Comparison of ENCODE assay signal across 9 cellular contexts in the genomic region with DNA sequence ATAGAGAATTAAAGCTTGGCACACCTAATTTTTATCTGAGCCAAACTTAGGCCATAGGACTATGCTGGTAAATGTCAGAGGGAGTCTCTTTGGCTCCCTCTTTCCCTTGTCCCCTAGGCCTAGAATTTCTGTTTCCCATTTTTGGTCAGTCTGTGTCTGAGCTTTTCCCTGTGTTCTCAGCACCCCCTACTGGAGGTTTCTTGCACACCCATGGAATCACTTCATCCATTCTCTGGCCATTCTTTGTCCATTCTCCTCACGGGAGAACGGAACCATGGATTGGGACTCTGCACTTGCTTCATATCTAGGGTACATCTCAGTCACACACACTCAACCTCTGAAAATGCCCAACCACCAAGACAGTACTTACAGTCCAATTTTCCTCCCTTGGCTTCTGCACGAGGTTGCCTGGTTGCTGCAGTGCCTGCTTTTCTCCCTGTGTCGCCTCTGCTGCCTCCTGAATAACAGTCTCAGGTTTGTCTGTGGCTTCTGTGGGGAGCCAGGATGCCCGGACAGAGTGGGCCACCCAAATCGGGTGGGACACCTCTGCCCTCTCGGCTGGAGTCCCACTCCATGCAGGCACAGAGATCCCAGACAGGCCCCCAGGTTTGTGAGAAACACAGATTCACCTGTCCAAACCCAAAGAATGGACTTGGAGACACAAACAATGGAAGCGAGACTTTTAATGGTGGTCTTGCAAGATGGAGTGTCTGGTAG. TPM values are rescaled to one million over a fixed set of nuclear protein-coding genes. Genes with fewer than 3 reads are reported as not detected.
DNase-seq lines count a peak whose midpoint lies in the region; ATAC-seq, FAIRE-seq and TF ChIP-seq lines count a peak whose summit lies in the region.
"Had no signal": no experiment of that assay in that cellular context is flagged by ENCODE, and none has a peak within 500 bp of the region (broad histone marks: within the 10 kb centered on the region; RNA-seq: fewer than 3 reads in every experiment).

No MANE protein-coding gene starts in this region.

- 86% methylated on average over 8 of the region's 8 CpGs for WGBS in right cardiac atrium
- 84 to 87% (median 86%) methylated on average over 8 of the region's 8 CpGs for WGBS in small intestine, 3 donors
- 91% methylated on average over 8 of the region's 8 CpGs for WGBS in suprapubic skin

- H3K4me3 ChIP-seq in right cardiac atrium (ENCODE audit: low read length): no peak overlapping the region
- H3K4me3 ChIP-seq in small intestine (ENCODE audit: low read depth in 1 of 2, low read length in 2 of 2): no peak overlapping the region
- no peak overlapping the region for H3K4me3 ChIP-seq in suprapubic skin

- H3K9me3 ChIP-seq in right cardiac atrium (ENCODE audit: control insufficient read depth, low read length) (no peaks in the 10 kb centered on the region), small intestine (ENCODE audit: control insufficient read depth, low read depth) (no peaks in the 10 kb centered on the region), suprapubic skin (peaks cover 6% of the 10 kb centered on the region)

- TF ChIP-seq RAD21 in Ishikawa (IDR thresholded peaks at IDR 0.05; ENCODE audit: low read depth): peak; percentile 93

- TF ChIP-seq CTCF in suprapubic skin (IDR thresholded peaks at IDR 0.05): peak in 1 of 2 donors; percentile 10

- no peaks in the 10 kb centered on the region for H3K4me1 ChIP-seq in right cardiac atrium (ENCODE audit: control insufficient read depth, insufficient read depth, low read length)
- H3K4me1 ChIP-seq in small intestine (ENCODE audit: control insufficient read depth in 2 of 2, insufficient read depth in 1 of 2, low read depth in 1 of 2, low read length in 1 of 2): no peaks in the 10 kb centered on the region
- no peaks in the 10 kb centered on the region for H3K4me1 ChIP-seq in suprapubic skin

- no peaks in the 10 kb centered on the region for H3K27me3 ChIP-seq in right cardiac atrium (ENCODE audit: control insufficient read depth, insufficient read depth)
- no peaks in the 10 kb centered on the region for H3K27me3 ChIP-seq in small intestine (ENCODE audit: control insufficient read depth in 2 of 2, insufficient read depth in 2 of 2, low read length in 2 of 2)
- H3K27me3 ChIP-seq in suprapubic skin: no peaks in the 10 kb centered on the region

- ATAC-seq in right cardiac atrium (peak; percentile 40 to 48), GM18502 (IDR thresholded peaks at IDR 0.05; ENCODE audit: poor library complexity, unreplicated experiment) (no peak)

- no peak overlapping the region for H3K27ac ChIP-seq in right cardiac atrium (ENCODE audit: low read length)
- H3K27ac ChIP-seq in small intestine (ENCODE audit: low read depth in 1 of 2, low read length in 1 of 2): no peak overlapping the region
- no peak overlapping the region for H3K27ac ChIP-seq in suprapubic skin

- intact Hi-C loops in right cardiac atrium (cut with DNase I): loop anchor here in 3 of 4 donors (5.0 to 10.0 kb wide), 2 partner anchors 250 to 253 kb away; no protein-coding TSS in a partner anchor

- H3K36me3 ChIP-seq in small intestine (ENCODE audit: control insufficient read depth in 2 of 2, insufficient read depth in 2 of 2, low read length in 2 of 2) (peaks cover 2 to 3% of the 10 kb centered on the region in 2 donors), suprapubic skin (peaks cover 17% of the 10 kb centered on the region)

- no peak for TF ChIP-seq POLR2A in suprapubic skin (IDR thresholded peaks at IDR 0.05)

- no peak for FAIRE-seq in small intestine (lab: Jason Lieb, UNC)

- no peak for TF ChIP-seq EP300 in Ishikawa (IDR thresholded peaks at IDR 0.05; ENCODE audit: borderline replicate concordance)
- no peak for TF ChIP-seq EP300 in suprapubic skin (IDR thresholded peaks at IDR 0.05)

- DNase-seq in NCI-H446 (lab: John Stamatoyannopoulos, UW): peak; percentile 4 to 50
- no peak for DNase-seq in NCI-H446 treated with DMSO at 0.1 percent for 48 hours (lab: John Stamatoyannopoulos, UW)
- DNase-seq in activated T-cell treated with anti-CD3 and anti-CD28 coated beads, Interleukin-2, amount 50 U/mL, for 48 hours: peak; percentile 31 to 39
- DNase-seq in right cardiac atrium: no peak
- DNase-seq in small intestine: peak; percentile 61
- DNase-seq in suprapubic skin (ENCODE audit: low spot score in 2 of 2): no peak

TF ChIP-seq in Ishikawa, 13 proteins besides CTCF, POLR2A, EP300 and RAD21:
- TF ChIP-seq YY1 (IDR thresholded peaks at IDR 0.05; ENCODE audit: low read depth): no peak
- TF ChIP-seq, protein P1, sequence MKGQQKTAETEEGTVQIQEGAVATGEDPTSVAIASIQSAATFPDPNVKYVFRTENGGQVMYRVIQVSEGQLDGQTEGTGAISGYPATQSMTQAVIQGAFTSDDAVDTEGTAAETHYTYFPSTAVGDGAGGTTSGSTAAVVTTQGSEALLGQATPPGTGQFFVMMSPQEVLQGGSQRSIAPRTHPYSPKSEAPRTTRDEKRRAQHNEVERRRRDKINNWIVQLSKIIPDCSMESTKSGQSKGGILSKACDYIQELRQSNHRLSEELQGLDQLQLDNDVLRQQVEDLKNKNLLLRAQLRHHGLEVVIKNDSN (IDR thresholded peaks at IDR 0.05): no peak
- TF ChIP-seq FOXM1 (IDR thresholded peaks at IDR 0.05; ENCODE audit: borderline replicate concordance, low read depth): no peak
- TF ChIP-seq ZBTB7A (IDR thresholded peaks at IDR 0.05; ENCODE audit: low read depth): no peak
- TF ChIP-seq REST (IDR thresholded peaks at IDR 0.05; ENCODE audit: low read depth): no peak
- TF ChIP-seq NFIC (IDR thresholded peaks at IDR 0.05): no peak
- TF ChIP-seq TEAD4 (IDR thresholded peaks at IDR 0.05): no peak
- TF ChIP-seq CREB1 (IDR thresholded peaks at IDR 0.05; ENCODE audit: low read depth): no peak
- TF ChIP-seq, protein P2, sequence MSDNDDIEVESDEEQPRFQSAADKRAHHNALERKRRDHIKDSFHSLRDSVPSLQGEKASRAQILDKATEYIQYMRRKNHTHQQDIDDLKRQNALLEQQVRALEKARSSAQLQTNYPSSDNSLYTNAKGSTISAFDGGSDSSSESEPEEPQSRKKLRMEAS (IDR thresholded peaks at IDR 0.05): no peak
- no peak for TF ChIP-seq TAF1 (IDR thresholded peaks at IDR 0.05; ENCODE audit: low read depth)
- no peak for TF ChIP-seq CEBPB (IDR thresholded peaks at IDR 0.05)
- TF ChIP-seq TCF12 (IDR thresholded peaks at IDR 0.05; ENCODE audit: low read depth): no peak
- no peak for TF ChIP-seq EGR1 (IDR thresholded peaks at IDR 0.05)

RNA-seq across cellular contexts. Expression of gene DNAH11, which starts 35.1 kb away (rescaled TPM):
- 1 to 10 TPM; 3.7 to 6.4 (median 5.2) TPM for total RNA-seq in right cardiac atrium
- 0.86 TPM for polyA plus RNA-seq in right cardiac atrium
- polyA plus RNA-seq in small intestine: under 1 TPM in 1 of 3 donors, not detected in 2; 0.33 TPM
- total RNA-seq in suprapubic skin: 10 to 100 TPM in 1 of 4 donors, 1 to 10 TPM in 2, under 1 TPM in 1; 0.57 to 48.3 (median 1.8) TPM
- total RNA-seq: CD4-positive, CD25-positive, alpha-beta regulatory T cell had no signal

Comparison
In these comparisons a context has a peak if more than half of its experiments do, and no peak if none do; other contexts are left out.
1. DNase-seq: peak in NCI-H446 (2 of 2), activated T-cell treated with anti-CD3 and anti-CD28 coated beads, Interleukin-2, amount 50 U/mL, for 48 hours (2 of 2) and small intestine (single experiment); none in NCI-H446 treated with DMSO at 0.1 percent for 48 hours (single experiment), right cardiac atrium (0 of 3) and suprapubic skin (0 of 2).